9 cellular contexts compared by ENCODE assay signal in genomic region chr10:70144372-70145110, GRCh38. TPM values are rescaled to one million over a fixed set of nuclear protein-coding genes. Genes with fewer than 3 reads are reported as not detected.
DNase-seq lines count a peak whose midpoint lies in the region; TF ChIP-seq lines count a peak whose summit lies in the region.
"Had no signal": no experiment of that assay in that cellular context is flagged by ENCODE, and none has a peak within 500 bp of the region (broad histone marks: within the 10 kb centered on the region; RNA-seq: fewer than 3 reads in every experiment).

No MANE protein-coding gene starts in this region.

- no peaks in the 10 kb centered on the region for H4K20me1 ChIP-seq in fibroblast of lung (ENCODE audit: control insufficient read depth, extremely low read depth, insufficient read depth, low read length)

- H2AFZ ChIP-seq in fibroblast of lung (ENCODE audit: low read length) = no peak overlapping the region

- H3K4me1 ChIP-seq in HAP-1 = peaks cover 20% of the 10 kb centered on the region
- peaks cover 2% of the 10 kb centered on the region for H3K4me1 ChIP-seq in fibroblast of lung (ENCODE audit: control insufficient read depth, extremely low read depth, insufficient read depth, low read length)

- H3K4me3 ChIP-seq in HAP-1 = peak overlapping the region; percentile 62
- peak overlapping the region; percentile 86 for H3K4me3 ChIP-seq in SK-N-MC
- peak overlapping the region in 2 of 4 experiments; percentile 61 to 67 for H3K4me3 ChIP-seq in fibroblast of lung (replicated peaks in 1 of 4; ENCODE audit: control extremely low read depth in 1 of 4, insufficient read depth in 1 of 4, low read depth in 3 of 4, low read length in 4 of 4)
- peak overlapping the region; percentile 66 for H3K4me3 ChIP-seq in skeletal muscle cell (ENCODE audit: low read depth, low read length)

- peaks cover 6% of the 10 kb centered on the region for H3K36me3 ChIP-seq in HAP-1 (replicated peaks)
- no peaks in the 10 kb centered on the region for H3K36me3 ChIP-seq in SK-N-MC (ENCODE audit: insufficient read depth, low read length)
- H3K36me3 ChIP-seq in fibroblast of lung (ENCODE audit: control insufficient read depth, insufficient read depth, low read length) = peaks cover 1% of the 10 kb centered on the region

- peak overlapping the region; percentile 80 for H3K9ac ChIP-seq in SK-N-MC (ENCODE audit: insufficient read length)
- no peak overlapping the region for H3K9ac ChIP-seq in fibroblast of lung (ENCODE audit: insufficient read depth, low read length)

- peak overlapping the region; percentile 87 for H3K4me2 ChIP-seq in fibroblast of lung (ENCODE audit: extremely low read depth, insufficient read depth, low read length)

- DNase-seq in HAP-1 (ENCODE audit: low spot score in 2 of 2) (no peak), SK-N-MC (ENCODE audit: low read depth, low spot score) (no peak), fibroblast of lung (ENCODE audit: low read depth in 2 of 2) (no peak), skeletal muscle cell (ENCODE audit: low read depth) (no peak), activated gamma-delta T cell (lab: John Stamatoyannopoulos, UW) (no peak), GM20000 (ENCODE audit: low spot score) (no peak), ACHN (no peak)
- DNase-seq: SW 1271 had no signal

- H3K27ac ChIP-seq in SK-N-MC = no peak overlapping the region
- no peak overlapping the region for H3K27ac ChIP-seq in fibroblast of lung (ENCODE audit: insufficient read depth, low read length)
- H3K27ac ChIP-seq: HL-60 had no signal

- H3K9me3 ChIP-seq in HAP-1 = no peaks in the 10 kb centered on the region
- H3K9me3 ChIP-seq in SK-N-MC (ENCODE audit: low read depth, low read length) = no peaks in the 10 kb centered on the region
- H3K9me3 ChIP-seq in fibroblast of lung (ENCODE audit: control insufficient read depth, insufficient read depth, low read depth, low read length) = no peaks in the 10 kb centered on the region

- in situ Hi-C loops in HAP-1 (cut with MboI; ENCODE audit: low sequenced_read_pairs) (no loop called here), ACHN (cut with HindIII; ENCODE audit: low pct_ligation_motif_present, low pct_unique_long_range_greater_than_20kb, low sequenced_read_pairs) (no loop called here)

- peaks cover 16% of the 10 kb centered on the region for H3K79me2 ChIP-seq in fibroblast of lung (ENCODE audit: control insufficient read depth, insufficient read depth, low read length)

- TF ChIP-seq CTCF in fibroblast of lung (conservative IDR thresholded peaks at IDR 0.05 in 1 of 2, IDR thresholded peaks at IDR 0.05 in 1 of 2; ENCODE audit: low read depth in 1 of 2, low read length in 2 of 2) = no peak
- no peak for TF ChIP-seq CTCF in GM20000 (IDR thresholded peaks at IDR 0.05; ENCODE audit: extremely low read depth, missing control alignments)

- H3K27me3 ChIP-seq in HAP-1 (ENCODE audit: low read depth) (no peaks in the 10 kb centered on the region), fibroblast of lung (ENCODE audit: control insufficient read depth, insufficient read depth, low read length) (no peaks in the 10 kb centered on the region)

RNA-seq across cellular contexts. Expression of gene TYSND1, which starts 2.0 kb away (rescaled TPM):
- total RNA-seq in fibroblast of lung = 12.8 and 15.5 TPM in 2 replicates
- 2.4 and 2.6 TPM in 2 replicates for polyA plus RNA-seq in fibroblast of lung
- 3.3 and 3.6 TPM in 2 replicates for polyA plus RNA-seq in fibroblast of lung (2012)
- polyA minus RNA-seq in fibroblast of lung (ENCODE audit: low replicate concordance) = 2.9 and 6.2 TPM in 2 replicates

RNA-seq across cellular contexts. Expression of gene AIFM2, which starts 11.9 kb away (rescaled TPM):
- 10.0 and 15.5 TPM in 2 replicates for total RNA-seq in fibroblast of lung
- polyA plus RNA-seq in fibroblast of lung = 11.1 and 15.6 TPM in 2 replicates
- 12.3 and 21.5 TPM in 2 replicates for polyA plus RNA-seq in fibroblast of lung (2012)
- 12.1 and 17.0 TPM in 2 replicates for polyA minus RNA-seq in fibroblast of lung (ENCODE audit: low replicate concordance)

RNA-seq across cellular contexts. Expression of gene SAR1A, which starts 25.8 kb away (rescaled TPM):
- 235 and 247 TPM in 2 replicates for total RNA-seq in fibroblast of lung
- 132 and 138 TPM in 2 replicates for polyA plus RNA-seq in fibroblast of lung
- 113 and 161 TPM in 2 replicates for polyA plus RNA-seq in fibroblast of lung (2012)
- 104 and 114 TPM in 2 replicates for polyA minus RNA-seq in fibroblast of lung (ENCODE audit: low replicate concordance)
